9 cellular contexts compared by ENCODE assay signal in the genomic region with DNA sequence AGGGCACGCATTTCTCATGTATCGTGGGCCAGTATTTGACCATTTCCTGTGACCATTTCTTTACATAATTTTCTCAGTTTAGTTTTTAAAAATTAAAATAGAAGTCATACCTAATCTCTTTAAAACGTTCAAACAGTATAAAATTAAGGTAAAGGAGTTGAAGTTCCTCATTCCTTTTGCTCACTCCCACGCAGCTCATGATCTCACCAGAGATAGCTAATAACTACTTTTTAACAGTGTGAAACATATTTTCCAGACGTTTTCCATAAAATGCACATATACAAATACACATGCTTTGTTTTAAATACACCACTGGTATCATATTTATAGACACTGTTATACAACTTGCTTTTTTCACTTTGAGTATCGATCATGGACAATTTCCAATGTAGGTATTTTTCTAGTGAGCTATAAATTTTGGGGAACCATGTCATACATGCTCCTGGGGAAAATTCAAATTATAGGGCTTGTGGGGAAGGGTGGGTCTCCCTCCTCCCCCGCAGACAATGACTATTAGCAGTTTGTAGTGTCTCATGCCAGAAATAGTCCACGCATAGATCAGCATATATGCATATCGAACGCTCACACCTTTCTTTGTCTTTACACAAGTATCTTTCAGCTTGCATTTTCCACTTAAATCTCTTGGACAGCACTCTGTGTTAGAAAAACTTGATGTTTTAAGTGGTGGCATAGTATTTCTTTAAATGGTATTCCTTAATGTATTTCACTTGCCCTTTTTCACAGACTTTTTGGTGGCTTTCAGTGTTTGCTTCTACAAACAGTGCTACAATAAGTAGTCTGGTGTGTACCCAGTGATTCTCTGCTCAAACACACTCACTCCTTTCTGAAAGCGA.
DNase-seq lines count a peak whose midpoint lies in the region; TF ChIP-seq lines count a peak whose summit lies in the region.
"Had no signal": no experiment of that assay in that cellular context is flagged by ENCODE, and none has a peak within 500 bp of the region (broad histone marks: within the 10 kb centered on the region; RNA-seq: fewer than 3 reads in every experiment).

No MANE protein-coding gene starts in this region.

- no peak for TF ChIP-seq POLR2A in breast epithelium (IDR thresholded peaks at IDR 0.05)

- POLR2A ChIA-PET in MCF 10A (lab: Yijun Ruan, JAX), result interaction anchor here (0.5 to 1.7 kb wide), 7 partner anchors 12 to 127 kb away, joined by 3 to 8 read pairs (median 3); no protein-coding TSS in a partner anchor
- POLR2A ChIA-PET in OCI-LY7 (lab: Charles Lee), result interaction anchor here (0.5 to 3.6 kb wide), 25 partner anchors 8 to 197 kb away, joined by 3 to 21 read pairs (median 4); no protein-coding TSS in a partner anchor

- CTCF ChIA-PET in MCF 10A (lab: Yijun Ruan, JAX), result no interaction called here
- CTCF ChIA-PET in OCI-LY7 (lab: Charles Lee; ENCODE audit: unreplicated experiment), result interaction anchor here (1.4 kb wide), 1 partner anchor 9 kb away, joined by 3 read pairs; no protein-coding TSS in a partner anchor

- H3K27me3 ChIP-seq in breast epithelium, result no peaks in the 10 kb centered on the region

- peaks cover 28% of the 10 kb centered on the region for H3K4me1 Mint-ChIP-seq in MCF 10A (ENCODE audit: insufficient read depth, unreplicated experiment)
- H3K4me1 Mint-ChIP-seq in type B pancreatic cell (ENCODE audit: unreplicated experiment), result peaks cover 62% of the 10 kb centered on the region

- H3K4me3 ChIP-seq in breast epithelium (peak overlapping the region in 2 of 3 donors; percentile 2 to 29), OCI-LY7 (ENCODE audit: low read depth, low read length, poor library complexity, severe bottlenecking) (peak overlapping the region; percentile 56)

- H3K27me3 Mint-ChIP-seq in MCF 10A (ENCODE audit: insufficient read depth, unreplicated experiment) (no peaks in the 10 kb centered on the region), type B pancreatic cell (no peaks in the 10 kb centered on the region)
- H3K27me3 Mint-ChIP-seq: central memory CD8-positive, alpha-beta T cell had no signal

- H3K9me3 Mint-ChIP-seq in MCF 10A (ENCODE audit: unreplicated experiment), result no peaks in the 10 kb centered on the region
- H3K9me3 Mint-ChIP-seq in type B pancreatic cell, result no peaks in the 10 kb centered on the region
- H3K9me3 Mint-ChIP-seq: central memory CD8-positive, alpha-beta T cell had no signal

- peak overlapping the region; percentile 53 to 85 for H3K27ac ChIP-seq in breast epithelium
- peak overlapping the region; percentile 11 for H3K27ac ChIP-seq in OCI-LY7 (ENCODE audit: low read depth, low read length, poor library complexity, severe bottlenecking)

- no peak overlapping the region for H3K27ac Mint-ChIP-seq in MCF 10A (ENCODE audit: low read depth, unreplicated experiment)
- H3K27ac Mint-ChIP-seq in type B pancreatic cell, result peak overlapping the region; percentile 94

- peak overlapping the region; percentile 96; the same call in 1 of the 2 replicates for H2AFZ ChIP-seq in OCI-LY7 (ENCODE audit: low read length)

- H3K4me3 Mint-ChIP-seq in MCF 10A (ENCODE audit: unreplicated experiment) (no peak overlapping the region), type B pancreatic cell (peak overlapping the region; percentile 79)

- H3K36me3 ChIP-seq in breast epithelium (no peaks in the 10 kb centered on the region), OCI-LY7 (ENCODE audit: insufficient read depth, low read length) (no peaks in the 10 kb centered on the region)

- H3K9me3 ChIP-seq in breast epithelium (no peaks in the 10 kb centered on the region), OCI-LY7 (ENCODE audit: low read length) (no peaks in the 10 kb centered on the region)

- no peak for TF ChIP-seq CTCF in breast epithelium (IDR thresholded peaks at IDR 0.05)
- TF ChIP-seq CTCF in MCF 10A (IDR thresholded peaks at IDR 0.05; ENCODE audit: unreplicated experiment), result no peak
- TF ChIP-seq CTCF in OCI-LY7 (conservative IDR thresholded peaks at IDR 0.05; ENCODE audit: low read length), result no peak
- TF ChIP-seq CTCF in type B pancreatic cell (conservative IDR thresholded peaks at IDR 0.05), result no peak

- intact Hi-C loops in breast epithelium (cut with DNase I; ENCODE audit: low total_unique reads), result no loop called here
- intact Hi-C loops in MCF 10A (cut with micrococcal nuclease), result loop anchor here (5.0 kb wide), 1 partner anchor 88 kb away; no protein-coding TSS in a partner anchor
- intact Hi-C loops in OCI-LY7 (cut with micrococcal nuclease; ENCODE audit: unreplicated experiment), result loop anchor here (1.0 to 5.0 kb wide), 3 partner anchors 90 to 203 kb away; no protein-coding TSS in a partner anchor

- no peaks in the 10 kb centered on the region for H3K9me2 ChIP-seq in OCI-LY7 (ENCODE audit: insufficient read depth, low read length)

- H4K20me1 ChIP-seq in OCI-LY7 (ENCODE audit: insufficient read depth, low read length), result no peaks in the 10 kb centered on the region

- H3K36me3 Mint-ChIP-seq in MCF 10A (ENCODE audit: insufficient read depth, unreplicated experiment) (no peaks in the 10 kb centered on the region), type B pancreatic cell (no peaks in the 10 kb centered on the region)

- BruUV-seq in MCF 10A (replicated peaks; lab: Mats Ljungman, UMichigan), result no TSS peak
- no TSS peak for BruUV-seq in OCI-LY7 (replicated peaks; lab: Mats Ljungman, UMichigan)

- H3K4me2 ChIP-seq in OCI-LY7 (ENCODE audit: low read length), result peak overlapping the region; percentile 79

- H3K79me2 ChIP-seq in OCI-LY7 (ENCODE audit: insufficient read depth, low read depth, low read length), result no peaks in the 10 kb centered on the region

- DNase-seq in breast epithelium (ENCODE audit: low spot score in 2 of 2) (no peak), MCF 10A (ENCODE audit: unreplicated experiment) (no peak), OCI-LY7 (ENCODE audit: low spot score) (peak; percentile 20), foreskin melanocyte (peak; percentile 15), type B pancreatic cell (ENCODE audit: extremely low spot score, unreplicated experiment) (no peak), NOMO-1 treated with DMSO at 0.1 percent for 48 hours (lab: John Stamatoyannopoulos, UW; ENCODE audit: unreplicated experiment) (no peak), MV-4-11 (lab: John Stamatoyannopoulos, UW) (no peak)
- DNase-seq in activated T-cell treated with anti-CD3 and anti-CD28 coated beads, Interleukin-2, amount 50 U/mL, for 48 hours, result no peak

- peaks cover 0 to 8% of the 10 kb centered on the region in 2 donors for H3K4me1 ChIP-seq in breast epithelium
- H3K4me1 ChIP-seq in OCI-LY7 (ENCODE audit: insufficient read depth, low read length, poor library complexity, severe bottlenecking), result peaks cover 66% of the 10 kb centered on the region

Comparison
In these comparisons a context has a peak if more than half of its experiments do, and no peak if none do; other contexts are left out.
1. DNase-seq: peak in OCI-LY7 (single experiment) and foreskin melanocyte (single experiment); none in breast epithelium (0 of 2), MCF 10A (single experiment), type B pancreatic cell (single experiment), NOMO-1 treated with DMSO at 0.1 percent for 48 hours (single experiment), activated T-cell treated with anti-CD3 and anti-CD28 coated beads, Interleukin-2, amount 50 U/mL, for 48 hours (0 of 2) and MV-4-11 (single experiment).